Comparison of ENCODE assay signal across 21 cellular contexts in the genomic region with DNA sequence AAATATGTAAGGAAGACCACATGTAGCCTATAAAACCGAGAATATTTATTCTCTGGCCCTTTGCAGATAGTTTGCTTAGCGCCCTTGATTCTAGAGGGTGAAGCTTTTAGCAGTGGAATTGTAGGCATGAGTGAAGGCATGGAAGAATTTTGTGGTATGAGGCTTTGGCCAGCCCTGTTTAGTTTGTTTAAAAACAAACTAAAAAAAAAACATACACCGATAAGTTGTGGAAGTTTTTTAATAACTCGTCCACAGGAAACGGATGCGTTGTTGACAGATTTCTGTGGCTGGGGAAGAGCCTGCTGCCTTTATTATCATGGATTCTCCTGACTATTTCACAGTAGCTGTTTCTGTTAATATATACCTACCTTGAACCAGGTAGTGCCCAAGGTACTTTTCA.
"Had no signal": no experiment of that assay in that cellular context is flagged by ENCODE, and none has a peak within 500 bp of the region (broad histone marks: within the 10 kb centered on the region; RNA-seq: fewer than 3 reads in every experiment).

No MANE protein-coding gene starts in this region.

- H3K27ac ChIP-seq: cardiac muscle cell, epithelial cell of prostate, thyroid gland had no signal

- H3K4me1 ChIP-seq: thyroid gland had no signal

- H3K4me1 Mint-ChIP-seq: activated CD4-positive, alpha-beta T cell treated with anti-CD3 and anti-CD28 coated beads for 36 hours; WTC11 had no signal

- H3K36me3 ChIP-seq: cardiac muscle cell, gastroesophageal sphincter, heart left ventricle, thyroid gland had no signal

- ATAC-seq: activated CD4-positive, alpha-beta T cell treated with anti-CD3 and anti-CD28 coated beads for 36 hours; WTC11 had no signal

- H3K9me3 Mint-ChIP-seq: activated T-helper 1 cell treated with anti-CD3 and anti-CD28 coated beads, Interleukin-12 subunit alpha, Interleukin-12 subunit beta, Interleukin-2, Interleukin-4 antibody, amounts not matched to agents 30 ng/mL and 10 ng/mL and 1 ng/mL, durations not matched to agents 14 hours and 24 hours and 36 hours; WTC11 had no signal

- H3K27me3 ChIP-seq: cardiac muscle cell, heart left ventricle, thyroid gland had no signal

- H3K36me3 Mint-ChIP-seq: activated naive CD8-positive, alpha-beta T cell; WTC11 had no signal

- H3K4me3 Mint-ChIP-seq: activated CD4-positive, alpha-beta T cell treated with anti-CD3 and anti-CD28 coated beads for 36 hours; activated naive CD8-positive, alpha-beta T cell; activated T-helper 1 cell treated with anti-CD3 and anti-CD28 coated beads, Interleukin-12 subunit alpha, Interleukin-12 subunit beta, Interleukin-2, Interleukin-4 antibody, amounts not matched to agents 30 ng/mL and 10 ng/mL and 1 ng/mL, durations not matched to agents 14 hours and 24 hours and 36 hours; nephron progenitor cell; WTC11 had no signal

- H3K9me3 ChIP-seq: gastroesophageal sphincter, heart left ventricle, thyroid gland had no signal

- DNase-seq: activated CD4-positive, alpha-beta T cell treated with anti-CD3 and anti-CD28 coated beads for 36 hours; activated CD4-positive, alpha-beta T cell treated with anti-CD3 and anti-CD28 coated beads, Interleukin-2, amount 50 U/mL, for 48 hours; activated T-cell treated with anti-CD3 and anti-CD28 coated beads for 4 hours; amygdala; dermis blood vessel endothelial cell; nephron progenitor cell; nucleus accumbens; posterior cingulate gyrus; stimulated activated CD4-positive, alpha-beta T cell treated with anti-CD3 and anti-CD28 coated beads, Interleukin-12 subunit alpha, Interleukin-12 subunit beta, amount 100 ng/mL, for 4 hours; stimulated activated CD4-positive, alpha-beta T cell treated with anti-CD3 and anti-CD28 coated beads, Interleukin-1b, Interleukin-23, amount 100 ng/mL, for 48 hours; stimulated activated CD8-positive, alpha-beta memory T cell treated with anti-CD3 and anti-CD28 coated beads, Interleukin-4, amount 100 ng/mL, for 48 hours; stimulated activated naive CD4-positive, alpha-beta T cell treated with Interleukin-2 at 50 U/mL for 16 hours; SW 1271; thyroid gland had no signal

- H3K27ac Mint-ChIP-seq: activated CD4-positive, alpha-beta T cell treated with anti-CD3 and anti-CD28 coated beads for 36 hours; activated naive CD8-positive, alpha-beta T cell; activated T-helper 1 cell treated with anti-CD3 and anti-CD28 coated beads, Interleukin-12 subunit alpha, Interleukin-12 subunit beta, Interleukin-2, Interleukin-4 antibody, amounts not matched to agents 30 ng/mL and 10 ng/mL and 1 ng/mL, durations not matched to agents 14 hours and 24 hours and 36 hours; nephron progenitor cell; WTC11 had no signal

- H3K4me3 ChIP-seq: cardiac muscle cell, gastroesophageal sphincter, heart left ventricle, thyroid gland had no signal
